8 cellular contexts compared by ENCODE assay signal in the genomic region with DNA sequence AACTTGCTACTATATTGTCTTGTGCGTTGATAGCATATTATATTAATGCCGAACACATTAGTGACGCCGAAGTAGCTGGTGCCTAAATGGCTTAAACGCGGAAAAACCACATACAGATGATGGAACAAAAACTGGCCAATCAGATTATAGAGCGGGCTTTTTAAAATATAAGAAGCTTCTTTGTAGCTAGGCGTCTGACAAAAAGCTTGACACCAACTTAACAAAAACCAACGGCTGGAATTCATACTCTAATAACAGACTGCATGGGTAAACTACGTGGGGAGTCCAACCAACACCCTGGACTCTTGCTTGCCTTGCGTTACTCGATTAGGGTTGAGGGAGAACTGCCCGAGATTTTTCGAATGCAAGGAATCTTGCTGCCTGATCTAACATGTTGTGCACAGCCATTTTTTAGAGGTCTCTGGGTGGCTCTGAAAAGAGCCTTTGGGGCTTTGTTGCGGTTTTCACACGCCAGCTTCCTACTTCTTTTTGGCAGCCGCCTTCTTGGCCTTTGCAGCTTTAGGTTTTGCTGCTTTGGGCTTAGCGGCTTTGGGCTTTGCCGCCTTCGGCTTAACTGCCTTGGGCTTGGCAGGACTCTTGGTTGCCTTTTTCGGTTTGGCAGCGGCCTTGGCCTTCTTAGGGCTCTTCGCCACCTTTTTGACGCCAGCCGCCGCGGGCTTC. TPM values are rescaled to one million over a fixed set of nuclear protein-coding genes. Genes with fewer than 3 reads are reported as not detected.
A peak's percentile ranks its signal among the peaks of the same experiment; 100 is the strongest.
DNase-seq lines count a peak whose midpoint lies in the region; ATAC-seq, FAIRE-seq and TF ChIP-seq lines count a peak whose summit lies in the region.

No MANE protein-coding gene starts in this region.

- peaks cover 41% of the 10 kb centered on the region for H3F3A ChIP-seq in SK-N-SH (replicated peaks; ENCODE audit: insufficient read depth)

- no peak for FAIRE-seq in kidney (lab: Jason Lieb, UNC)

- H3K9ac ChIP-seq in KMS-11 (peak overlapping the region; percentile 100), SK-N-SH (peak overlapping the region; percentile 92), mammary epithelial cell (ENCODE audit: insufficient read depth, low read length) (peak overlapping the region; percentile 86), kidney (ENCODE audit: low read length in 2 of 2) (no peak overlapping the region)

- H3K27ac ChIP-seq in KMS-11 (peak overlapping the region; percentile 100), SK-N-SH (ENCODE audit: low read depth in 2 of 2, low read length in 1 of 2) (peak overlapping the region; percentile 80 to 97), mammary epithelial cell (ENCODE audit: insufficient read depth, low read depth, low read length) (peak overlapping the region; percentile 81), kidney (ENCODE audit: low read depth in 2 of 2, low read length in 2 of 2) (no peak overlapping the region)

- POLR2A ChIA-PET in SK-N-SH (lab: Yijun Ruan, JAX), result interaction anchor here (0.6 to 11.4 kb wide), 30 partner anchors 8 to 1845 kb away, joined by 3 to 578 read pairs (median 6); a partner anchor contains a TSS

- intact Hi-C loops in mammary epithelial cell (cut with micrococcal nuclease) (no loop called here), kidney (cut with DNase I) (no loop called here)

- H3K27me3 ChIP-seq in KMS-11 (ENCODE audit: insufficient read depth, low read depth) (no peaks in the 10 kb centered on the region), SK-N-SH (ENCODE audit: insufficient read depth) (no peaks in the 10 kb centered on the region), mammary epithelial cell (ENCODE audit: insufficient read depth, low read length) (no peaks in the 10 kb centered on the region)

- H3K4me1 ChIP-seq in KMS-11 (ENCODE audit: low read depth, poor library complexity, severe bottlenecking), result peaks cover 18% of the 10 kb centered on the region
- H3K4me1 ChIP-seq in SK-N-SH (ENCODE audit: control insufficient read depth in 1 of 2, insufficient read depth in 2 of 2, low read depth in 1 of 2, low read length in 1 of 2), result peaks cover 0 to 21% of the 10 kb centered on the region in 2 experiments; a peak in 3 of 4 replicates
- peaks cover 14% of the 10 kb centered on the region for H3K4me1 ChIP-seq in mammary epithelial cell (ENCODE audit: insufficient read depth, low read length)
- peaks cover 8 to 9% of the 10 kb centered on the region in 2 donors for H3K4me1 ChIP-seq in kidney (ENCODE audit: control insufficient read depth in 1 of 2, insufficient read depth in 1 of 2, low read depth in 1 of 2, low read length in 2 of 2)

- no peaks in the 10 kb centered on the region for H3K9me2 ChIP-seq in SK-N-SH

- H3K79me2 ChIP-seq in KMS-11 (ENCODE audit: insufficient read depth, low read depth) (peaks cover 14% of the 10 kb centered on the region; the same call in 1 of the 2 replicates), SK-N-SH (ENCODE audit: insufficient read depth) (no peaks in the 10 kb centered on the region), mammary epithelial cell (ENCODE audit: insufficient read depth, low read length) (no peaks in the 10 kb centered on the region)

- TF ChIP-seq CTCF in KMS-11 (conservative IDR thresholded peaks at IDR 0.05; ENCODE audit: low read depth, low read length), result 0 out of 2 replicates have a peak, but pooled peaks have one; percentile 7
- no peak for TF ChIP-seq CTCF in SK-N-SH (IDR thresholded peaks at IDR 0.05)
- TF ChIP-seq CTCF in mammary epithelial cell (conservative IDR thresholded peaks at IDR 0.05 in 1 of 2, IDR thresholded peaks at IDR 0.05 in 1 of 2; ENCODE audit: extremely low read depth in 1 of 2, insufficient read depth in 1 of 2, low read depth in 1 of 2, low read length in 2 of 2), result no peak
- TF ChIP-seq CTCF in kidney (IDR thresholded peaks at IDR 0.05; ENCODE audit: borderline replicate concordance, extremely low read depth, insufficient read depth), result no peak

- CTCF ChIA-PET in SK-N-SH (lab: Yijun Ruan, JAX), result interaction anchor here (1.5 to 2.1 kb wide), 3 partner anchors 8 to 29 kb away, joined by 4 to 11 read pairs (median 4); a partner anchor contains a TSS
- CTCF ChIA-PET in mammary epithelial cell (lab: Charles Lee; ENCODE audit: low non-redundant PET), result interaction anchor here (0.6 kb wide), 1 partner anchor 14 kb away, joined by 5 read pairs; no protein-coding TSS in a partner anchor

- BruUV-seq in mammary epithelial cell (replicated peaks; lab: Mats Ljungman, UMichigan), result no TSS peak

- no peaks in the 10 kb centered on the region for H3K9me3 ChIP-seq in SK-N-SH
- H3K9me3 ChIP-seq in mammary epithelial cell (replicated peaks; ENCODE audit: insufficient read depth, low read length), result no peaks in the 10 kb centered on the region
- no peaks in the 10 kb centered on the region for H3K9me3 ChIP-seq in kidney (ENCODE audit: control insufficient read depth in 1 of 2, low read length in 2 of 2)

- no peak for TF ChIP-seq RAD21 in SK-N-SH (IDR thresholded peaks at IDR 0.05; ENCODE audit: low read length)

- in situ Hi-C loops in mammary epithelial cell (cut with MboI; ENCODE audit: low sequenced_read_pairs in 2 of 2), result no loop called here

- H3K36me3 ChIP-seq in KMS-11 (ENCODE audit: insufficient read depth), result no peaks in the 10 kb centered on the region
- no peaks in the 10 kb centered on the region for H3K36me3 ChIP-seq in SK-N-SH (replicated peaks in 1 of 2; ENCODE audit: control insufficient read depth in 1 of 2, insufficient read depth in 2 of 2, low read length in 1 of 2)
- H3K36me3 ChIP-seq in mammary epithelial cell (ENCODE audit: insufficient read depth, low read length), result no peaks in the 10 kb centered on the region
- H3K36me3 ChIP-seq in kidney (ENCODE audit: control insufficient read depth in 1 of 2, insufficient read depth in 2 of 2, low read length in 2 of 2), result no peaks in the 10 kb centered on the region

- peak; percentile 31 for DNase-seq in activated gamma-delta T cell treated with Interleukin-2 at 50 U/mL for 16 hours
- no peak for DNase-seq in activated gamma-delta T cell (lab: John Stamatoyannopoulos, UW)
- peak; percentile 62 for DNase-seq in SK-N-SH
- peak; percentile 57 for DNase-seq in mammary epithelial cell
- no peak for DNase-seq in kidney
- peak; percentile 46 to 63 for DNase-seq in stimulated activated CD4-positive, alpha-beta T cell treated with anti-CD3 and anti-CD28 coated beads, Interleukin-4, amount 100 ng/mL, for 48 hours (ENCODE audit: low read depth in 2 of 2)

- WGBS in SK-N-SH (ENCODE audit: low lambda C conversion rate), result 10% methylated on average over 24 of the region's 27 CpGs
- 5% methylated on average over 17 of the region's 27 CpGs for WGBS in mammary epithelial cell (ENCODE audit: low coverage, missing lambda C conversion rate)

- H3K4me3 ChIP-seq in KMS-11 (IDR thresholded peaks at IDR 0.05; ENCODE audit: insufficient read depth, low read depth, low read length) (no peak overlapping the region), SK-N-SH (ENCODE audit: low read depth in 2 of 2, low read length in 1 of 2) (peak overlapping the region; percentile 47 to 80), mammary epithelial cell (replicated peaks in 1 of 3; ENCODE audit: insufficient read depth in 1 of 3, low read depth in 2 of 3, low read length in 3 of 3) (peak overlapping the region; percentile 54 to 81 (median 79)), kidney (ENCODE audit: low read length in 2 of 2) (peak overlapping the region; percentile 56 to 67)

- TF ChIP-seq EP300 in SK-N-SH (IDR thresholded peaks at IDR 0.05; ENCODE audit: borderline replicate concordance in 1 of 2, low read depth in 1 of 2, low read length in 1 of 2), result no peak

- H3K4me2 ChIP-seq in KMS-11 (peak overlapping the region; percentile 97), SK-N-SH (peak overlapping the region; percentile 76), mammary epithelial cell (ENCODE audit: insufficient read depth, low read depth, low read length) (peak overlapping the region; percentile 93)

- no peak for ATAC-seq in GM18870 (IDR thresholded peaks at IDR 0.05; ENCODE audit: unreplicated experiment)

- H4K20me1 ChIP-seq in KMS-11 (ENCODE audit: insufficient read depth) (no peaks in the 10 kb centered on the region), SK-N-SH (ENCODE audit: insufficient read depth) (no peaks in the 10 kb centered on the region), mammary epithelial cell (ENCODE audit: insufficient read depth, low read length) (no peaks in the 10 kb centered on the region)

- dilution Hi-C loops in mammary epithelial cell (cut with HindIII; ENCODE audit: low sequenced_read_pairs), result loop anchor here (5.0 kb wide), 1 partner anchor 44 kb away; a partner anchor contains a TSS

- H2AFZ ChIP-seq in KMS-11 (ENCODE audit: low read depth) (no peak overlapping the region), SK-N-SH (ENCODE audit: low read depth) (no peak overlapping the region), mammary epithelial cell (ENCODE audit: low read depth, low read length) (peak overlapping the region; percentile 68)

TF ChIP-seq in SK-N-SH, 30 proteins besides CTCF, POLR2A, EP300 and RAD21 (continues in another document):
- TF ChIP-seq TCF12 (IDR thresholded peaks at IDR 0.05), result no peak
- no peak for TF ChIP-seq TAF1 (IDR thresholded peaks at IDR 0.05; ENCODE audit: borderline replicate concordance, low read depth, low read length)
- TF ChIP-seq MXI1 (IDR thresholded peaks at IDR 0.05; ENCODE audit: low read depth, low read length), result peak; percentile 75
- TF ChIP-seq IRF3 (IDR thresholded peaks at IDR 0.05; ENCODE audit: low read depth, low read length), result peak; percentile 54
- TF ChIP-seq YY1 (IDR thresholded peaks at IDR 0.05; ENCODE audit: low read depth), result no peak
- peak; percentile 98 for TF ChIP-seq POLR2AphosphoS5 (IDR thresholded peaks at IDR 0.05; ENCODE audit: low read depth, low read length)
- TF ChIP-seq SMC3 (IDR thresholded peaks at IDR 0.05; ENCODE audit: low read depth, low read length), result no peak
- no peak for TF ChIP-seq EZH2phosphoT487 (IDR thresholded peaks at IDR 0.05; ENCODE audit: borderline replicate concordance, low read depth)
- TF ChIP-seq GATA2 (CRISPR knock-in tag; IDR thresholded peaks at IDR 0.05), result no peak

RNA-seq across cellular contexts. Expression of gene OR2B2, which starts 45.7 kb away (rescaled TPM):
- polyA plus RNA-seq in SK-N-SH (2012; rRNA removed) (not detected in 2 replicates), mammary epithelial cell (not detected), kidney (ENCODE audit: insufficient read depth, low read depth, low replicate concordance) (not detected)
- polyA plus RNA-seq in SK-N-SH (2012; cell fraction: cytosol; rRNA removed), result not detected in 2 replicates
- not detected in 2 replicates for polyA plus RNA-seq in SK-N-SH (2012; cell fraction: nucleus; rRNA removed)
- total RNA-seq in mammary epithelial cell (not detected), kidney (not detected)
- not detected for polyA minus RNA-seq in mammary epithelial cell

Comparison
In these comparisons a context has a peak if more than half of its experiments do, and no peak if none do; other contexts are left out.
1. DNase-seq: peak in activated gamma-delta T cell treated with Interleukin-2 at 50 U/mL for 16 hours (single experiment), SK-N-SH (single experiment), mammary epithelial cell (single experiment) and stimulated activated CD4-positive, alpha-beta T cell treated with anti-CD3 and anti-CD28 coated beads, Interleukin-4, amount 100 ng/mL, for 48 hours (2 of 2); none in activated gamma-delta T cell (single experiment) and kidney (single experiment).
2. H3K27ac ChIP-seq: peak in KMS-11 (single experiment), SK-N-SH (2 of 2) and mammary epithelial cell (single experiment); none in kidney (0 of 2).
3. H3K9ac ChIP-seq: peak in KMS-11 (single experiment), SK-N-SH (single experiment) and mammary epithelial cell (single experiment); none in kidney (0 of 2).
4. Peak in every context shown above with its lines, with median percentiles within 50 percentile points of each other: H3K4me2 ChIP-seq.